ENCODE assay signal across 9 cellular contexts in genomic region chr13:23966691-23967615, GRCh38.
DNase-seq lines count a peak whose midpoint lies in the region; TF ChIP-seq lines count a peak whose summit lies in the region.
"Had no signal": no experiment of that assay in that cellular context is flagged by ENCODE, and none has a peak within 500 bp of the region (broad histone marks: within the 10 kb centered on the region; RNA-seq: fewer than 3 reads in every experiment).

No MANE protein-coding gene starts in this region.

- no peaks in the 10 kb centered on the region for H3K36me3 Mint-ChIP-seq in activated CD4-positive, alpha-beta memory T cell treated with anti-CD3 and anti-CD28 coated beads, Interleukin-2, amount 10 ng/mL, durations not matched to agents 7 days and 5 days (ENCODE audit: low read depth)
- H3K36me3 Mint-ChIP-seq: brain had no signal

- H3K4me1 ChIP-seq in HEK293 (ENCODE audit: control insufficient read depth, insufficient read depth, low read length) (peaks cover 7% of the 10 kb centered on the region; the same call in 1 of the 2 replicates), muscle layer of duodenum (ENCODE audit: control insufficient read depth in 1 of 2, insufficient read depth in 2 of 2, low read length in 2 of 2) (peaks cover 0 to 7% of the 10 kb centered on the region in 2 donors), OCI-LY7 (ENCODE audit: insufficient read depth, low read length, poor library complexity, severe bottlenecking) (no peaks in the 10 kb centered on the region)

- H3K4me3 ChIP-seq in HEK293 (ENCODE audit: low read depth, low read length) (no peak overlapping the region), muscle layer of duodenum (ENCODE audit: low read depth in 1 of 2, low read length in 2 of 2) (peak overlapping the region in 1 of 2 donors; percentile 62), OCI-LY7 (ENCODE audit: low read depth, low read length, poor library complexity, severe bottlenecking) (no peak overlapping the region)

- in situ Hi-C loops in GM13976 (cut with MboI; ENCODE audit: low sequenced_read_pairs, unreplicated experiment): no loop called here

- peak overlapping the region; percentile 84 for H3K27ac Mint-ChIP-seq in activated CD4-positive, alpha-beta memory T cell treated with anti-CD3 and anti-CD28 coated beads, Interleukin-2, amount 10 ng/mL, durations not matched to agents 7 days and 5 days

- H3K79me2 ChIP-seq in OCI-LY7 (ENCODE audit: insufficient read depth, low read depth, low read length): no peaks in the 10 kb centered on the region

- no TSS peak for BruUV-seq in OCI-LY7 (replicated peaks; lab: Mats Ljungman, UMichigan)

- H2AFZ ChIP-seq in OCI-LY7 (ENCODE audit: low read length): no peak overlapping the region

- no peaks in the 10 kb centered on the region for H3K9me3 Mint-ChIP-seq in activated CD4-positive, alpha-beta memory T cell treated with anti-CD3 and anti-CD28 coated beads, Interleukin-2, amount 10 ng/mL, durations not matched to agents 7 days and 5 days
- H3K9me3 Mint-ChIP-seq: brain had no signal

- no peaks in the 10 kb centered on the region for H3K36me3 ChIP-seq in HEK293 (ENCODE audit: control insufficient read depth in 2 of 2, insufficient read depth in 1 of 2, low read length in 2 of 2)
- H3K36me3 ChIP-seq in muscle layer of duodenum (ENCODE audit: control insufficient read depth in 1 of 2, insufficient read depth in 2 of 2, low read length in 2 of 2): no peaks in the 10 kb centered on the region
- H3K36me3 ChIP-seq in OCI-LY7 (ENCODE audit: insufficient read depth, low read length): no peaks in the 10 kb centered on the region

- intact Hi-C loops in OCI-LY7 (cut with micrococcal nuclease; ENCODE audit: unreplicated experiment): no loop called here

- H3K9me3 ChIP-seq in HEK293 (ENCODE audit: control insufficient read depth, insufficient read depth, low read depth, low read length) (no peaks in the 10 kb centered on the region), muscle layer of duodenum (ENCODE audit: control insufficient read depth in 1 of 2, low read length in 2 of 2) (no peaks in the 10 kb centered on the region), OCI-LY7 (ENCODE audit: low read length) (no peaks in the 10 kb centered on the region)

- H3K4me3 Mint-ChIP-seq in activated CD4-positive, alpha-beta memory T cell treated with anti-CD3 and anti-CD28 coated beads, Interleukin-2, amount 10 ng/mL, durations not matched to agents 7 days and 5 days: peak overlapping the region; percentile 64

- CTCF ChIA-PET in HEK293 (lab: Yijun Ruan, JAX): no interaction called here
- CTCF ChIA-PET in activated CD4-positive, alpha-beta memory T cell treated with anti-CD3 and anti-CD28 coated beads, Interleukin-2, amount 10 ng/mL, durations not matched to agents 7 days and 5 days (lab: Charles Lee): interaction anchor here (1.0 kb wide), 1 partner anchor 11 kb away, joined by 4 read pairs; no protein-coding TSS in a partner anchor
- CTCF ChIA-PET in OCI-LY7 (lab: Charles Lee; ENCODE audit: unreplicated experiment): no interaction called here

- no peak overlapping the region for H3K27ac ChIP-seq in HEK293 (ENCODE audit: extremely low read depth, low read depth, low read length)
- H3K27ac ChIP-seq in muscle layer of duodenum (ENCODE audit: low read length): peak overlapping the region; percentile 82
- H3K27ac ChIP-seq in OCI-LY7 (ENCODE audit: low read depth, low read length, poor library complexity, severe bottlenecking): no peak overlapping the region

- H3K27me3 Mint-ChIP-seq in activated CD4-positive, alpha-beta memory T cell treated with anti-CD3 and anti-CD28 coated beads, Interleukin-2, amount 10 ng/mL, durations not matched to agents 7 days and 5 days: no peaks in the 10 kb centered on the region
- H3K27me3 Mint-ChIP-seq: brain had no signal

- no peaks in the 10 kb centered on the region for H4K20me1 ChIP-seq in OCI-LY7 (ENCODE audit: insufficient read depth, low read length)

- DNase-seq in GM13976 (ENCODE audit: low spot score): peak; percentile 55
- peak; percentile 30 for DNase-seq in activated CD4-positive, alpha-beta memory T cell treated with anti-CD3 and anti-CD28 coated beads, Interleukin-2, amount 10 ng/mL, durations not matched to agents 7 days and 5 days
- DNase-seq in NCI-H82 (lab: John Stamatoyannopoulos, UW): no peak
- no peak for DNase-seq in AG20443 (ENCODE audit: low spot score)
- no peak for DNase-seq in NCI-H748 (lab: John Stamatoyannopoulos, UW; ENCODE audit: unreplicated experiment)
- DNase-seq in OCI-LY7 (ENCODE audit: low spot score): no peak

- H3K27me3 ChIP-seq in muscle layer of duodenum (ENCODE audit: low read depth, low read length): no peaks in the 10 kb centered on the region

- TF ChIP-seq CTCF in GM13976 (IDR thresholded peaks at IDR 0.05; ENCODE audit: borderline replicate concordance, control extremely low read depth, extremely low read depth, insufficient read depth, missing control alignments): no peak
- TF ChIP-seq CTCF in HEK293 (tag by site-specific recombination; IDR thresholded peaks at IDR 0.05): no peak
- TF ChIP-seq CTCF in OCI-LY7 (conservative IDR thresholded peaks at IDR 0.05; ENCODE audit: low read length): no peak

- POLR2A ChIA-PET in HEK293 (lab: Yijun Ruan, JAX): no interaction called here
- POLR2A ChIA-PET in activated CD4-positive, alpha-beta memory T cell treated with anti-CD3 and anti-CD28 coated beads, Interleukin-2, amount 10 ng/mL, durations not matched to agents 7 days and 5 days (lab: Charles Lee): interaction anchor here (0.5 to 2.4 kb wide), 3 partner anchors 10 to 29 kb away, joined by 3 to 9 read pairs (median 3); no protein-coding TSS in a partner anchor
- POLR2A ChIA-PET in OCI-LY7 (lab: Charles Lee): no interaction called here

- no peaks in the 10 kb centered on the region for H3K9me2 ChIP-seq in OCI-LY7 (ENCODE audit: insufficient read depth, low read length)

- peaks cover 43% of the 10 kb centered on the region for H3K4me1 Mint-ChIP-seq in activated CD4-positive, alpha-beta memory T cell treated with anti-CD3 and anti-CD28 coated beads, Interleukin-2, amount 10 ng/mL, durations not matched to agents 7 days and 5 days

- H3K4me2 ChIP-seq in OCI-LY7 (ENCODE audit: low read length): no peak overlapping the region

TF ChIP-seq in HEK293, 187 proteins besides CTCF, POLR2A, EP300 and RAD21:
- TF ChIP-seq ZEB2 (tag by site-specific recombination; IDR thresholded peaks at IDR 0.05) (0 out of 2 replicates have a peak, but pooled peaks have one; percentile 28), ZNF664 (tag by site-specific recombination; IDR thresholded peaks at IDR 0.05) (peak; percentile 99), ZNF184 (tag by site-specific recombination; IDR thresholded peaks at IDR 0.05) (no peak), ZNF366 (tag by site-specific recombination; conservative IDR thresholded peaks at IDR 0.05) (0 out of 2 replicates have a peak, but pooled peaks have one; percentile 16), PRDM6 (tag by site-specific recombination; IDR thresholded peaks at IDR 0.05) (peak; percentile 80), FEZF1 (tag by site-specific recombination; IDR thresholded peaks at IDR 0.05) (peak; percentile 90), ZNF501 (tag by site-specific recombination; IDR thresholded peaks at IDR 0.05) (no peak), ZNF843 (tag by site-specific recombination; IDR thresholded peaks at IDR 0.05) (peak; percentile 59; the same call in 1 of the 2 replicates), SCRT1 (tag by site-specific recombination; IDR thresholded peaks at IDR 0.05; ENCODE audit: borderline replicate concordance) (peak; percentile 78; the same call in 1 of the 2 replicates), SCRT2 (tag by site-specific recombination; IDR thresholded peaks at IDR 0.05) (peak; percentile 86), ZNF335 (tag by site-specific recombination; conservative IDR thresholded peaks at IDR 0.05) (peak; percentile 46; the same call in 1 of the 2 replicates)

Comparison
In these comparisons a context has a peak if more than half of its experiments do, and no peak if none do; other contexts are left out.
1. DNase-seq: peak in GM13976 (single experiment) and activated CD4-positive, alpha-beta memory T cell treated with anti-CD3 and anti-CD28 coated beads, Interleukin-2, amount 10 ng/mL, durations not matched to agents 7 days and 5 days (single experiment); none in NCI-H82 (single experiment), AG20443 (single experiment), NCI-H748 (single experiment) and OCI-LY7 (single experiment).